Comparison of ENCODE assay signal across 7 cellular contexts in the genomic region with DNA sequence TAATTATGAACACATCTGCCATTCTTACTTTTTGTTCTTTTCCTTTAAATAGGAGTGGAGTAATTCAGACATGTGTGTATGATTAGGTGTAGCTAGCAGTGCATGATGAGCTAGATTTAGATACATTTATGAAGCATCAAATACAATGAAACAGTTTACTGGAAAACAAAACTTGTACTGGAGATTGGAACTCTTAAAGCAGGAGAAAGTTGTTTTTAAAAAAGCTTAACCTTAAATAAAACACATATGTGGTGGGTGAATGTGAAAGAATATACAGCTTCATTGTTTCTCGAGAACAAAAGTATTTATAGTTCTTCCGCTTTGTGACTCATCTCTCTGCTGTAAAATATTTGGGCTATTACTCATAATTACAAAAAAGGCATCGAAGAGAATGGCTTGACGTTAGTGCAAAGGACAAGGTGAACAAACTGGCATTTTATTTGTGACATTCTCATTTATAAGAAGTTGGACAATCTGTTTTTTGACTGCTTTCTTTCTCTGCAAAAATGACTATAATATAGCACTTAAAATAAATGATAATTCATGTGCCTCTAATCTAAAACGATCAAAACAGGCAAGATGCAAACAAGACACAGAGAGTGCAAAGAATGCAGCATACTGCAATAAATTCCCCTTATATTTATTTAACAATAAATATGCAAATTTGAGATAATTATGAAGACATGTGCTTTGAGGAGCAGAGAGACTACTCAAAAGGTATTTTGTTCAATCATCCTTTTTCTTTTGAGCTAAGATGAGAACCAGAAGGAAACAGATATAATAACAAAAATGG.
DNase-seq lines count a peak whose midpoint lies in the region; ATAC-seq and FAIRE-seq lines count a peak whose summit lies in the region.

No MANE protein-coding gene starts in this region.

- ATAC-seq in HG03159 (IDR thresholded peaks at IDR 0.05; ENCODE audit: unreplicated experiment) (peak; percentile 92), HG02840 (IDR thresholded peaks at IDR 0.05; ENCODE audit: low FRiP score, unreplicated experiment) (no peak)

- FAIRE-seq in GM19239 (lab: Jason Lieb, UNC), result peak; percentile 84

- DNase-seq in GM19239 (ENCODE audit: insufficient read length, low spot score) (no peak), amniotic stem cell (lab: John Stamatoyannopoulos, UW) (peak; percentile 11), pulmonary artery endothelial cell (ENCODE audit: low read depth, low spot score) (peak; percentile 46), NCI-H146 (lab: John Stamatoyannopoulos, UW) (no peak)
- DNase-seq in activated CD4-positive, alpha-beta T cell treated with anti-CD3 and anti-CD28 coated beads for 1 hour, result no peak

Comparison
In these comparisons a context has a peak if more than half of its experiments do, and no peak if none do; other contexts are left out.
1. DNase-seq: peak in amniotic stem cell (single experiment) and pulmonary artery endothelial cell (single experiment); none in GM19239 (single experiment), NCI-H146 (single experiment) and activated CD4-positive, alpha-beta T cell treated with anti-CD3 and anti-CD28 coated beads for 1 hour (single experiment).